Comparison of ENCODE assay signal across 1 cellular context in genomic region chr7:106110885-106111670, GRCh38.
TF ChIP-seq lines count a peak whose summit lies in the region.

No MANE protein-coding gene starts in this region.

TF ChIP-seq in H1, 55 proteins besides CTCF, POLR2A, EP300 and RAD21:
- no peak for TF ChIP-seq KDM5A (IDR thresholded peaks at IDR 0.05; ENCODE audit: low read length)
- no peak for TF ChIP-seq TAF1 (IDR thresholded peaks at IDR 0.05; ENCODE audit: low read depth, low read length)
- no peak for TF ChIP-seq BACH1 (IDR thresholded peaks at IDR 0.05; ENCODE audit: low read length)
- no peak for TF ChIP-seq TEAD4 (IDR thresholded peaks at IDR 0.05; ENCODE audit: low read depth, low read length)
- TF ChIP-seq TCF12 (IDR thresholded peaks at IDR 0.05; ENCODE audit: low read depth, low read length): no peak
- TF ChIP-seq SRF (IDR thresholded peaks at IDR 0.05; ENCODE audit: low read depth, low read length): no peak
- no peak for TF ChIP-seq POU5F1 (IDR thresholded peaks at IDR 0.05; ENCODE audit: low read depth, low read length)
- no peak for TF ChIP-seq RXRA (IDR thresholded peaks at IDR 0.05; ENCODE audit: insufficient read depth, low read depth, low read length)
- no peak for TF ChIP-seq PHF8 (conservative IDR thresholded peaks at IDR 0.05; ENCODE audit: low read depth, low read length)
- no peak for TF ChIP-seq E2F6 (IDR thresholded peaks at IDR 0.05)
- no peak for TF ChIP-seq CHD2 (IDR thresholded peaks at IDR 0.05; ENCODE audit: low read length)
- no peak for TF ChIP-seq CHD7 (IDR thresholded peaks at IDR 0.05; ENCODE audit: insufficient replicate concordance, low read length)
- TF ChIP-seq MAFK (IDR thresholded peaks at IDR 0.05; ENCODE audit: low read depth, low read length): no peak
- TF ChIP-seq USF2 (IDR thresholded peaks at IDR 0.05; ENCODE audit: low read length): no peak
- TF ChIP-seq KDM4A (IDR thresholded peaks at IDR 0.05; ENCODE audit: low read depth, low read length, severe bottlenecking): no peak
- no peak for TF ChIP-seq HDAC6 (IDR thresholded peaks at IDR 0.05; ENCODE audit: low read depth, low read length)
- no peak for TF ChIP-seq EGR1 (IDR thresholded peaks at IDR 0.05; ENCODE audit: borderline replicate concordance, low read depth, low read length)
TF ChIP-seq in H1: peak in this region for 0.
